ENCODE assay signal across 23 cellular contexts in the genomic region with DNA sequence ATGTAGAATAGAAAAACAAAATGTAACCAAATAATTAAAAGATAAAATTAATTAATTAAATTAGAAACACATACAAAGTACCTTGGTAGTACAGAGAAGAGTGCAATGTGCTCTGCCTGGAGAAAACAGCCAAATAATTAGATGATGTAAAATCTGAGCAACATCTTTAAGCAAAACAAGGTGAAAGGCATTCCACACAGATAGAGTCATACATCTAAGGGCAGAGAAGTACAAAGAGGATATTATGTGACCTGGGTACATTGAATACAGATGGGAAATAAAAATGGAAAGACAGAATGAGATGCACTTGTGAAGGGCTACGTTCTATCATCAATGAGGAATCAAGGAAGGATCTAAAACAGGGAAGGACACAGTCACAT. TPM values are rescaled to one million over a fixed set of nuclear protein-coding genes. Genes with fewer than 3 reads are reported as not detected.
DNase-seq lines count a peak whose midpoint lies in the region; ATAC-seq, FAIRE-seq and TF ChIP-seq lines count a peak whose summit lies in the region.
"Had no signal": no experiment of that assay in that cellular context is flagged by ENCODE, and none has a peak within 500 bp of the region (broad histone marks: within the 10 kb centered on the region; RNA-seq: fewer than 3 reads in every experiment).

No MANE protein-coding gene starts in this region.

- peak overlapping the region; percentile 19 for H3K27ac ChIP-seq in RWPE2 (ENCODE audit: poor library complexity, severe bottlenecking)
- H3K27ac ChIP-seq: ascending aorta; BLaER1 treated with 17β-estradiol and CSF1 and Interleukin-3, amounts not matched to agents 10 nM and 100 nM; coronary artery; stomach; upper lobe of left lung had no signal

- no peak for DNase-seq in H54 (ENCODE audit: insufficient read length, low spot score)
- no peak for DNase-seq in RWPE2 (ENCODE audit: low spot score)
- peak; percentile 39 for DNase-seq in renal cortical epithelial cell (ENCODE audit: low read depth)
- no peak for DNase-seq in head of caudate nucleus
- no peak for DNase-seq in NCI-H2196 (lab: John Stamatoyannopoulos, UW; ENCODE audit: unreplicated experiment)
- DNase-seq: activated CD4-positive, alpha-beta T cell treated with anti-CD3 and anti-CD28 coated beads, Interleukin-2, amount 50 U/mL, for 1 hour; activated naive CD4-positive, alpha-beta T cell; MG63; NCI-H1436; nephron progenitor cell; NK-92 treated with Interleukin-12 subunit alpha and Interleukin-12 subunit beta, amount 100 ng/mL, for 24 hours; small intestine; stimulated activated CD4-positive, alpha-beta T cell treated with anti-CD3 and anti-CD28 coated beads, Interleukin-4, amount 100 ng/mL, for 1 hour; stomach; T-helper 1 cell; upper lobe of left lung had no signal

- intact Hi-C loops in head of caudate nucleus (cut with DNase I), result no loop called here

- no peaks in the 10 kb centered on the region for H3K27me3 ChIP-seq in RWPE2 (ENCODE audit: insufficient read depth, poor library complexity, severe bottlenecking)
- H3K27me3 ChIP-seq: ascending aorta; BLaER1 treated with 17β-estradiol and CSF1 and Interleukin-3, amounts not matched to agents 10 nM and 100 nM; stomach; upper lobe of left lung had no signal

- no peak for TF ChIP-seq CTCF in RWPE2 (IDR thresholded peaks at IDR 0.05; ENCODE audit: poor library complexity, severe bottlenecking)

- H3K4me1 ChIP-seq in RWPE2 (ENCODE audit: insufficient read depth, poor library complexity, severe bottlenecking), result peaks cover 27% of the 10 kb centered on the region
- H3K4me1 ChIP-seq: BLaER1 treated with 17β-estradiol and CSF1 and Interleukin-3, amounts not matched to agents 10 nM and 100 nM; upper lobe of left lung had no signal

- no peaks in the 10 kb centered on the region for H3K9me3 ChIP-seq in RWPE2 (ENCODE audit: severe bottlenecking)
- H3K9me3 ChIP-seq: ascending aorta; BLaER1 treated with 17β-estradiol and CSF1 and Interleukin-3, amounts not matched to agents 10 nM and 100 nM; MG63; stomach; upper lobe of left lung had no signal

- peak; percentile 83 for ATAC-seq in RWPE2 (ENCODE audit: low read depth)
- no peak for ATAC-seq in HG02970 (IDR thresholded peaks at IDR 0.05; ENCODE audit: low FRiP score, unreplicated experiment)
- ATAC-seq: GM23338 had no signal

- FAIRE-seq in H54 (lab: Jason Lieb, UNC), result peak; percentile 74
- peak; percentile 18 for FAIRE-seq in endometrium (lab: Jason Lieb, UNC)
- FAIRE-seq: D721Med, small intestine had no signal

- no peak for TF ChIP-seq POLR2A in H54 (IDR thresholded peaks at IDR 0.05; ENCODE audit: low read depth, low read length)

- no peak overlapping the region for H3K4me3 ChIP-seq in RWPE2 (ENCODE audit: severe bottlenecking)
- H3K4me3 ChIP-seq: ascending aorta; BLaER1 treated with 17β-estradiol and CSF1 and Interleukin-3, amounts not matched to agents 10 nM and 100 nM; coronary artery; GM23338; MG63; stomach; upper lobe of left lung had no signal

- H3K36me3 ChIP-seq in RWPE2 (ENCODE audit: low read depth), result no peaks in the 10 kb centered on the region
- H3K36me3 ChIP-seq: ascending aorta; BLaER1 treated with 17β-estradiol and CSF1 and Interleukin-3, amounts not matched to agents 10 nM and 100 nM; MG63; stomach; upper lobe of left lung had no signal

RNA-seq across cellular contexts. Expression of gene FNDC3A, which starts 25.2 kb away (rescaled TPM):
- 58.0 and 87.5 TPM in 2 replicates for total RNA-seq in renal cortical epithelial cell
